In the genomic region with DNA sequence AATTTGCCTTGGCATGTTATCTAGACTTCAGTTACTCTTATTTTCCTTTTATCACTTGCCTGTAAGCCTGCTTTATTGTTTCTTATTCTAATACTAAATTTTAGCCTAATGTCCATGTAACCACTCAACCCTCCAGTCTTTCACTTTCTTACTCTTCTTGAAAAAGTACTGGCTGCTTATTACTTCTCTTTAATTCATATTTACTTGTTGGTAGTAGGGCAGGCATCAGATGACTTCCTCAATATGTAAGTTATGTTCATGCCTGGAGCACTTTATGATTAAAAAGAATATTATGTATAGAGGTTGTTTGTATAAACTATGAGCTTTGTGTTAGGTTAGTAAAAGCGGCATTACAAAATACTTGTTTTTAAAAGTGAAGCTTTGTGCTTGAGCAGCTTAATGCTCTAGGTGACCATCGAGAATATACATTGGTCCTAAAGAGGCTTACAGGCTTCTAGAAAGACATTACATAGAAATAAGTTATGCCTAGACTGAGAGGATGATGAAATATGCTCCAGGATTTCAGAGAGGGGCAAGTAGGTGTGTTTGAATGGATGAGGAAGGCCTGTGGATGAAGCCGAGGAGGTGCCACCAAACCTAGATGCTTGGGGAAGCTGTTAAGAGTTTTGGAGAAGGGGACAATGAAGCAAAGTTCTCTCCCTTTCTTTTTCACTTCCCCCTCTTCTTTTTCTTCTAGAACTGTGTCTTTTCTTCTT, we compare ENCODE assay signal across 21 cellular contexts.
DNase-seq lines count a peak whose midpoint lies in the region; ATAC-seq, FAIRE-seq and TF ChIP-seq lines count a peak whose summit lies in the region.
"Had no signal": no experiment of that assay in that cellular context is flagged by ENCODE, and none has a peak within 500 bp of the region (broad histone marks: within the 10 kb centered on the region; RNA-seq: fewer than 3 reads in every experiment).

No MANE protein-coding gene starts in this region.

- peak overlapping the region in 7 of 11 experiments; percentile 1 to 82 (median 70); a peak in 4 of 22 replicates for H3K27ac ChIP-seq in BLaER1 treated with 17β-estradiol and CSF1 and Interleukin-3, amounts not matched to agents 10 nM and 100 nM
- H3K27ac ChIP-seq: HL-60 had no signal

- no peaks in the 10 kb centered on the region for H3K9me3 Mint-ChIP-seq in osteocyte (ENCODE audit: unreplicated experiment)
- H3K9me3 Mint-ChIP-seq: CD8-positive, alpha-beta memory T cell had no signal

- H3K9ac ChIP-seq in BLaER1 treated with 17β-estradiol and CSF1 and Interleukin-3, amounts not matched to agents 10 nM and 100 nM, result no peak overlapping the region

- H3K27me3 ChIP-seq in BLaER1 treated with 17β-estradiol and CSF1 and Interleukin-3, amounts not matched to agents 10 nM and 100 nM, result no peaks in the 10 kb centered on the region
- H3K27me3 ChIP-seq: BE2C had no signal

- H3K4me1 Mint-ChIP-seq in osteocyte (ENCODE audit: unreplicated experiment), result no peaks in the 10 kb centered on the region

- DNase-seq in H54 (ENCODE audit: insufficient read length, low spot score), result no peak
- DNase-seq in OCI-M1 (lab: John Stamatoyannopoulos, UW), result peak; percentile 6
- DNase-seq in foreskin melanocyte, result peak; percentile 21
- no peak for DNase-seq in osteocyte (ENCODE audit: extremely low spot score, unreplicated experiment)
- DNase-seq in activated naive CD4-positive, alpha-beta T cell (lab: John Stamatoyannopoulos, UW), result no peak
- no peak for DNase-seq in COLO668 (lab: John Stamatoyannopoulos, UW; ENCODE audit: unreplicated experiment)
- DNase-seq: BE2C; CD8-positive, alpha-beta memory T cell; DMS79 treated with DMSO at 0.1 percent for 48 hours; NCI-H1092; NCI-H2107; NCI-H2227 treated with DMSO at 0.1 percent for 48 hours; NCI-H524; T-helper 1 cell had no signal

- FAIRE-seq in H54 (lab: Jason Lieb, UNC), result peak; percentile 76
- FAIRE-seq: HTR-8/SVneo had no signal

- peaks cover 35% of the 10 kb centered on the region for H3K27me3 Mint-ChIP-seq in osteocyte (ENCODE audit: unreplicated experiment)
- H3K27me3 Mint-ChIP-seq: CD8-positive, alpha-beta memory T cell had no signal

- H3K4me3 ChIP-seq in BLaER1 treated with 17β-estradiol and CSF1 and Interleukin-3, amounts not matched to agents 10 nM and 100 nM, result no peak overlapping the region

- H4K20me1 ChIP-seq in BLaER1 treated with 17β-estradiol and CSF1 and Interleukin-3, amounts not matched to agents 10 nM and 100 nM, result no peaks in the 10 kb centered on the region

- peaks cover 33 to 56% (median 44%) of the 10 kb centered on the region in 10 experiments for H3K4me1 ChIP-seq in BLaER1 treated with 17β-estradiol and CSF1 and Interleukin-3, amounts not matched to agents 10 nM and 100 nM

- H3K36me3 Mint-ChIP-seq in osteocyte (ENCODE audit: unreplicated experiment), result no peaks in the 10 kb centered on the region
- H3K36me3 Mint-ChIP-seq: CD8-positive, alpha-beta memory T cell had no signal

- no peak for TF ChIP-seq CTCF in osteocyte (IDR thresholded peaks at IDR 0.05)

- no peaks in the 10 kb centered on the region for H3K36me3 ChIP-seq in BLaER1 treated with 17β-estradiol and CSF1 and Interleukin-3, amounts not matched to agents 10 nM and 100 nM
- H3K36me3 ChIP-seq: BE2C had no signal

- H3K4me2 ChIP-seq in BLaER1 treated with 17β-estradiol and CSF1 and Interleukin-3, amounts not matched to agents 10 nM and 100 nM, result peak overlapping the region in 10 of 11 experiments; percentile 61 to 94 (median 83); a peak in 16 of 22 replicates

- H3K4me3 Mint-ChIP-seq in osteocyte (ENCODE audit: unreplicated experiment), result no peak overlapping the region

- no peak for TF ChIP-seq POLR2A in H54 (IDR thresholded peaks at IDR 0.05; ENCODE audit: low read depth, low read length)

- ATAC-seq in HG03354 (IDR thresholded peaks at IDR 0.05; ENCODE audit: poor library complexity, severe bottlenecking, unreplicated experiment), result no peak
- ATAC-seq: HCT116, Panc1, SK-N-SH treated with all-trans-retinoic acid at 6 μM for 48 hours had no signal

- H3K27ac Mint-ChIP-seq in osteocyte (ENCODE audit: unreplicated experiment), result no peak overlapping the region

- H3K9me3 ChIP-seq in BLaER1 treated with 17β-estradiol and CSF1 and Interleukin-3, amounts not matched to agents 10 nM and 100 nM (replicated peaks in 1 of 11), result peaks cover 0 to 5% (median 1%) of the 10 kb centered on the region in 11 experiments; a peak in 10 of 22 replicates
- H3K9me3 ChIP-seq: BE2C had no signal

Comparison
In these comparisons a context has a peak if more than half of its experiments do, and no peak if none do; other contexts are left out.
1. DNase-seq: peak in OCI-M1 (single experiment) and foreskin melanocyte (single experiment); none in H54 (single experiment), osteocyte (single experiment), activated naive CD4-positive, alpha-beta T cell (0 of 4) and COLO668 (single experiment).